In the genomic region with DNA sequence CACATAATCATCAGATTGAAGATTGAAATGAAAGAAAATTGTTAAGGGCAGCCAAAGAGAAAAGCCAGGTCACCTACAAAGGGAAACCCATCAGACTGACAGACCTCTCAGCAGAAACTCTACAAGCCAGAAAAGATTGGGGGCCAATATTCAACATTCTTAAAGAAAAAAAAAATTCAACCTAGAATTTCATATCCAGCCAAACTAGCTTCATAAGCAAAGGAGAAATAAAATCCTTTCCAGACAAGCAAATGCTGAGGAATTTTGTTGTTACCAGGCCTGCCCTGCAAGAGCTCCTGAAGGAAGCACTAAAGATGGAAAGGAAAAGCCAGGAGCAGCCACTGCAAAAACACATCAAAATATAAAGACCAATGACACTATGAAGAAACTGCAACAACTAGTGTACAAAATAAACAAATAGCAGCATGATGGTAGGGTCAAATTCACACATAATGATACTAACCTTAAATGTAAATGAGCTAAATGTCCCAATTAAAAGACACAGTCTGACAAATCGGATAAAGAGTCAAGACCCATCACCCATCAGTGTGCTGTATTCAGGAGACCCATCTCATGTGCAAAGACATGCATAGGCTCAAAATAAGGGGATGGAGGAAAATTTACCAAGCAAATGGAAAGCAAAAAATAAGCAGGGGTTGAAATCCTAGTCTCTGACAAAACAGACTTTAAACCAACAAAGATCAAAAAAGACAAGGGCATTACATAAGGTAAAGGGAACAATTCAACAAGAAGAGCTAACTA, we compare ENCODE assay signal across 1 cellular context. TPM values are rescaled to one million over a fixed set of nuclear protein-coding genes. Genes with fewer than 3 reads are reported as not detected.
"Had no signal": no experiment of that assay in that cellular context is flagged by ENCODE, and none has a peak within 500 bp of the region (broad histone marks: within the 10 kb centered on the region; RNA-seq: fewer than 3 reads in every experiment).

No MANE protein-coding gene starts in this region.

RNA-seq across cellular contexts. Expression of gene HNMT, which starts 29.6 kb away (rescaled TPM):
- polyA plus RNA-seq: naive thymus-derived CD4-positive, alpha-beta T cell had no signal
